In genomic region chr2:157349949-157350510, GRCh38 we compare ENCODE assay signal across 12 cellular contexts. TPM values are rescaled to one million over a fixed set of nuclear protein-coding genes. Genes with fewer than 3 reads are reported as not detected.
"Had no signal": no experiment of that assay in that cellular context is flagged by ENCODE, and none has a peak within 500 bp of the region (broad histone marks: within the 10 kb centered on the region; RNA-seq: fewer than 3 reads in every experiment).

No MANE protein-coding gene starts in this region.

- DNase-seq: activated B cell treated with CpG ODN at 0.5 μM for 24 hours; activated CD4-positive, alpha-beta T cell treated with anti-CD3 and anti-CD28 coated beads, Interleukin-2, amount 10 ng/mL, durations not matched to agents 7 days and 5 days; left ventricle myocardium inferior; mesenchymal stem cell; nephron progenitor cell; ovary; stimulated activated CD4-positive, alpha-beta T cell treated with anti-CD3 and anti-CD28 coated beads, Interleukin-12 subunit alpha, Interleukin-12 subunit beta, amount 100 ng/mL, for 4 hours; stimulated activated naive CD4-positive, alpha-beta T cell treated with Interleukin-2 at 50 U/mL for 16 hours had no signal

- H3K9me3 ChIP-seq: breast epithelium, gastroesophageal sphincter, ovary had no signal

- H3K27me3 ChIP-seq: breast epithelium, gastroesophageal sphincter, ovary had no signal

- H3K4me1 ChIP-seq: breast epithelium, gastroesophageal sphincter, left ventricle myocardium inferior had no signal

- H3K36me3 ChIP-seq: breast epithelium, gastroesophageal sphincter, left ventricle myocardium inferior, ovary had no signal

- H3K4me3 ChIP-seq: breast epithelium, gastroesophageal sphincter, left ventricle myocardium inferior, ovary had no signal

RNA-seq across cellular contexts. Expression of gene ERMN, which starts 24.4 kb away (rescaled TPM):
- total RNA-seq: chondrocyte, dermis microvascular lymphatic vessel endothelial cell, left ventricle myocardium inferior had no signal
